Comparison of ENCODE assay signal across 13 cellular contexts in genomic region chr6:7132398-7132797, GRCh38.
"Had no signal": no experiment of that assay in that cellular context is flagged by ENCODE, and none has a peak within 500 bp of the region (broad histone marks: within the 10 kb centered on the region; RNA-seq: fewer than 3 reads in every experiment).

No MANE protein-coding gene starts in this region.

- H3K36me3 ChIP-seq: sigmoid colon had no signal

- H3K4me3 ChIP-seq: heart right ventricle, sigmoid colon had no signal

- ATAC-seq: activated T-cell treated with anti-CD3 and anti-CD28 coated beads, Interleukin-2, amount 50 U/mL, for 72 hours; heart right ventricle; left lobe of liver had no signal

- H3K9me3 Mint-ChIP-seq: activated CD4-positive, alpha-beta memory T cell treated with anti-CD3 and anti-CD28 coated beads for 36 hours; activated T-cell treated with anti-CD3 and anti-CD28 coated beads, Interleukin-2, amount 50 U/mL, for 72 hours; nephron progenitor cell; type B pancreatic cell had no signal

- H3K9me3 ChIP-seq: heart right ventricle, sigmoid colon had no signal

- H3K27me3 Mint-ChIP-seq: activated CD4-positive, alpha-beta memory T cell treated with anti-CD3 and anti-CD28 coated beads for 36 hours; type B pancreatic cell had no signal

- H3K36me3 Mint-ChIP-seq: activated CD4-positive, alpha-beta memory T cell treated with anti-CD3 and anti-CD28 coated beads for 36 hours had no signal

- H3K27ac Mint-ChIP-seq: activated CD4-positive, alpha-beta memory T cell treated with anti-CD3 and anti-CD28 coated beads for 36 hours; activated T-cell treated with anti-CD3 and anti-CD28 coated beads, Interleukin-2, amount 50 U/mL, for 72 hours; type B pancreatic cell had no signal

- DNase-seq: activated CD4-positive, alpha-beta memory T cell treated with anti-CD3 and anti-CD28 coated beads for 36 hours; activated CD8-positive, alpha-beta memory T cell treated with anti-CD3 and anti-CD28 coated beads, Interleukin-2, amount 50 U/mL, for 4 hours; activated gamma-delta T cell treated with Interleukin-2 at 50 U/mL for 16 hours; activated T-cell treated with anti-CD3 and anti-CD28 coated beads, Interleukin-2, amount 50 U/mL, for 72 hours; effector CD4-positive, alpha-beta T cell; heart right ventricle; mesenchymal stem cell; nephron progenitor cell; sigmoid colon; stimulated activated CD4-positive, alpha-beta T cell treated with anti-CD3 and anti-CD28 coated beads, Interleukin-2, amount 100 ng/mL, for 24 hours; T-helper 2 cell had no signal

- H3K27ac ChIP-seq: sigmoid colon had no signal

- H3K4me3 Mint-ChIP-seq: activated CD4-positive, alpha-beta memory T cell treated with anti-CD3 and anti-CD28 coated beads for 36 hours; activated T-cell treated with anti-CD3 and anti-CD28 coated beads, Interleukin-2, amount 50 U/mL, for 72 hours; nephron progenitor cell; type B pancreatic cell had no signal

- H3K27me3 ChIP-seq: heart right ventricle, sigmoid colon had no signal
